In the genomic region with DNA sequence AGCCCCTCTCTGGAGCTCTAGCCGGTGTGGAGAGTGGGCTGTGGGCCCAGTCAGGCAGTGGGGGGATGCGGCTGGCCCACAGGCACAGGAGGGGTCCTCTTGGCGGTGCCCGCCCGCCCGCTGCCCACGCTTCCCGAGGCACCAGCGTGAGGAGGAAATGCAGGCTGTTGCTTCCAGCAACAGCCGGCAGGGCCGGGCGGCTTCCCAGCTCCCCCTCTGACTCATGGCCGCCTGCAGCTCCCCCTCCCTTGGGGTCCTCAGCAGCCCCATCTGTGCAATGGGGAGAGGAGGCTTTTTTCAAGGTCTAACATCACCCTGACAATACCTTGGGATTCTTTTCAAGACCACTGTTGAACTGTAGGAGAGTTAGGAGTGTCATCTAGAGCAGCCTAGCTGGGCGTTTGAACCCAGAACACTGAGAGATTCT, we compare ENCODE assay signal across 9 cellular contexts. TPM values are rescaled to one million over a fixed set of nuclear protein-coding genes. Genes with fewer than 3 reads are reported as not detected.
DNase-seq lines count a peak whose midpoint lies in the region; ATAC-seq and TF ChIP-seq lines count a peak whose summit lies in the region.
"Had no signal": no experiment of that assay in that cellular context is flagged by ENCODE, and none has a peak within 500 bp of the region (broad histone marks: within the 10 kb centered on the region; RNA-seq: fewer than 3 reads in every experiment).

No MANE protein-coding gene starts in this region.

- peak overlapping the region; percentile 81 for H3K27ac ChIP-seq in colonic mucosa
- H3K27ac ChIP-seq in aorta (ENCODE audit: low read depth in 1 of 2, low read length in 2 of 2): peak overlapping the region; percentile 89 to 90

- H3K4me1 ChIP-seq in colonic mucosa (peaks cover 21% of the 10 kb centered on the region), mucosa of stomach (ENCODE audit: control insufficient read depth, insufficient read depth, low read length) (peaks cover 88% of the 10 kb centered on the region), aorta (ENCODE audit: control insufficient read depth in 1 of 2, insufficient read depth in 2 of 2, low read length in 2 of 2) (peaks cover 0 to 1% of the 10 kb centered on the region in 2 donors), BE2C (peaks cover 56% of the 10 kb centered on the region)

- H3K9ac ChIP-seq in colonic mucosa (ENCODE audit: low read depth in 2 of 2, low read length in 2 of 2) (peak overlapping the region; percentile 27 to 73), mucosa of stomach (ENCODE audit: low read length) (peak overlapping the region; percentile 83)

- peak overlapping the region; percentile 75 for H3K27ac Mint-ChIP-seq in stimulated activated naive CD8-positive, alpha-beta T cell treated with anti-CD3 and anti-CD28 coated beads, Interleukin-15, Interleukin-2, amounts not matched to agents 100 ng/mL and 50 ng/mL, for 24 hours

- no peaks in the 10 kb centered on the region for H3K9me3 ChIP-seq in colonic mucosa
- no peaks in the 10 kb centered on the region for H3K9me3 ChIP-seq in mucosa of stomach (ENCODE audit: control insufficient read depth, low read length)
- H3K9me3 ChIP-seq in aorta (ENCODE audit: control insufficient read depth, low read length): no peaks in the 10 kb centered on the region
- H3K9me3 ChIP-seq in BE2C: no peaks in the 10 kb centered on the region

- TF ChIP-seq CTCF in colonic mucosa (IDR thresholded peaks at IDR 0.05): no peak
- no peak for TF ChIP-seq CTCF in BE2C (IDR thresholded peaks at IDR 0.05; ENCODE audit: low read depth, low read length)

- H3K27me3 Mint-ChIP-seq in stimulated activated naive CD8-positive, alpha-beta T cell treated with anti-CD3 and anti-CD28 coated beads, Interleukin-15, Interleukin-2, amounts not matched to agents 100 ng/mL and 50 ng/mL, for 24 hours: no peaks in the 10 kb centered on the region
- H3K27me3 Mint-ChIP-seq: CD4-positive, CD25-positive, alpha-beta regulatory T cell had no signal

- no peaks in the 10 kb centered on the region for H3K36me3 Mint-ChIP-seq in stimulated activated naive CD8-positive, alpha-beta T cell treated with anti-CD3 and anti-CD28 coated beads, Interleukin-15, Interleukin-2, amounts not matched to agents 100 ng/mL and 50 ng/mL, for 24 hours (ENCODE audit: low read depth)

- H3K27me3 ChIP-seq in colonic mucosa (no peaks in the 10 kb centered on the region), mucosa of stomach (ENCODE audit: control insufficient read depth, insufficient read depth, low read length) (no peaks in the 10 kb centered on the region), aorta (ENCODE audit: control insufficient read depth in 1 of 2, insufficient read depth in 2 of 2, low read length in 1 of 2) (no peaks in the 10 kb centered on the region), BE2C (no peaks in the 10 kb centered on the region)

- H3K36me3 ChIP-seq in colonic mucosa (no peaks in the 10 kb centered on the region), mucosa of stomach (ENCODE audit: control insufficient read depth, insufficient read depth, low read length) (no peaks in the 10 kb centered on the region), aorta (ENCODE audit: control insufficient read depth in 1 of 2, insufficient read depth in 2 of 2, low read length in 1 of 2) (no peaks in the 10 kb centered on the region), BE2C (0 out of 2 replicates have a peak, but pooled peaks cover 4% of the 10 kb centered on the region)

- H3K9me3 Mint-ChIP-seq in stimulated activated naive CD8-positive, alpha-beta T cell treated with anti-CD3 and anti-CD28 coated beads, Interleukin-15, Interleukin-2, amounts not matched to agents 100 ng/mL and 50 ng/mL, for 24 hours: no peaks in the 10 kb centered on the region
- H3K9me3 Mint-ChIP-seq: CD4-positive, CD25-positive, alpha-beta regulatory T cell had no signal

- intact Hi-C loops in colonic mucosa (cut with DNase I) (no loop called here), aorta (cut with DNase I) (loop anchor here in 1 of 2 donors (5.0 kb wide), 1 partner anchor 39 kb away; no protein-coding TSS in a partner anchor)

- WGBS in aorta, 2 donors: 5 to 9% methylated on average over 7 to 14 of the region's 14 CpGs

- ATAC-seq in stimulated activated naive CD8-positive, alpha-beta T cell treated with anti-CD3 and anti-CD28 coated beads, Interleukin-15, Interleukin-2, amounts not matched to agents 100 U/mL and 50 U/mL, for 24 hours: no peak
- ATAC-seq in aorta (ENCODE audit: low FRiP score): no peak
- ATAC-seq in GM21529 (IDR thresholded peaks at IDR 0.05; ENCODE audit: unreplicated experiment): no peak

- no peak for DNase-seq in stimulated activated naive CD8-positive, alpha-beta T cell treated with anti-CD3 and anti-CD28 coated beads, Interleukin-15, Interleukin-2, amounts not matched to agents 100 U/mL and 50 U/mL, for 24 hours
- DNase-seq in colonic mucosa (no peak), aorta (peak in 1 of 2 donors; percentile 82), BE2C (no peak), SHP77 treated with DMSO at 0.1 percent for 48 hours (lab: John Stamatoyannopoulos, UW) (no peak)
- DNase-seq: CD4-positive, CD25-positive, alpha-beta regulatory T cell had no signal

- H3K4me3 ChIP-seq in colonic mucosa (no peak overlapping the region), mucosa of stomach (ENCODE audit: low read length) (no peak overlapping the region), aorta (ENCODE audit: low read length in 2 of 2) (no peak overlapping the region), BE2C (ENCODE audit: low read depth, low read length) (no peak overlapping the region)

- no peak overlapping the region for H3K4me3 Mint-ChIP-seq in stimulated activated naive CD8-positive, alpha-beta T cell treated with anti-CD3 and anti-CD28 coated beads, Interleukin-15, Interleukin-2, amounts not matched to agents 100 ng/mL and 50 ng/mL, for 24 hours

- H3K4me1 Mint-ChIP-seq in stimulated activated naive CD8-positive, alpha-beta T cell treated with anti-CD3 and anti-CD28 coated beads, Interleukin-15, Interleukin-2, amounts not matched to agents 100 ng/mL and 50 ng/mL, for 24 hours (ENCODE audit: low read depth): peaks cover 58% of the 10 kb centered on the region

RNA-seq across cellular contexts. Expression of a gene that starts 10.4 kb away (rescaled TPM):
- total RNA-seq in colonic mucosa (10 to 100 TPM; 32.3 to 40.4 TPM), aorta (10 to 100 TPM; 40.0 to 75.8 TPM)
- polyA plus RNA-seq in aorta: 10 to 100 TPM; 21.2 to 31.5 TPM
- 263 TPM for polyA plus RNA-seq in BE2C (2012; ENCODE audit: insufficient read depth, insufficient read length, low read depth)
